In genomic region chr5:34923256-34923655, GRCh38 we compare ENCODE assay signal across 7 cellular contexts. TPM values are rescaled to one million over a fixed set of nuclear protein-coding genes. Genes with fewer than 3 reads are reported as not detected.
DNase-seq lines count a peak whose midpoint lies in the region; ATAC-seq and TF ChIP-seq lines count a peak whose summit lies in the region.
"Not testable (repeated sequence)": the region's sequence is repeated elsewhere in the genome, so short reads cannot be mapped to it uniquely, and the experiment has no call there.

No MANE protein-coding gene starts in this region.

- CTCF ChIA-PET in activated CD8-positive, alpha-beta T cell treated with anti-CD3 and anti-CD28 coated beads for 36 hours (lab: Charles Lee) = interaction anchor here (0.8 to 1.6 kb wide), 2 partner anchors 8 to 24 kb away, joined by 5 to 9 read pairs; partner anchors contain the start of genes BRIX1 and RAD1

- H3K9me3 Mint-ChIP-seq in activated CD8-positive, alpha-beta T cell treated with anti-CD3 and anti-CD28 coated beads for 36 hours; activated naive CD4-positive, alpha-beta T cell treated with anti-CD3 and anti-CD28 coated beads, Interleukin-2, amount 50 U/mL, for 24 hours; chondrocyte (ENCODE audit: low read depth); mesothelial cell of epicardium; stimulated activated memory B cell treated with anti-CD40 and anti-IgM and Interleukin-4, amounts not matched to agents 10 μg/mL and 1 μg/mL and 100 μg/mL, for 72 hours: not testable (repeated sequence)

- not testable (repeated sequence) for DNase-seq in RWPE2 (ENCODE audit: low spot score); activated CD8-positive, alpha-beta T cell treated with anti-CD3 and anti-CD28 coated beads for 36 hours; chondrocyte (ENCODE audit: low spot score); mesothelial cell of epicardium (ENCODE audit: low spot score in 2 of 2, unreplicated experiment in 2 of 2)

- peak overlapping the region; percentile 76 for H3K27ac Mint-ChIP-seq in activated CD8-positive, alpha-beta T cell treated with anti-CD3 and anti-CD28 coated beads for 36 hours
- H3K27ac Mint-ChIP-seq in activated naive CD4-positive, alpha-beta T cell treated with anti-CD3 and anti-CD28 coated beads, Interleukin-2, amount 50 U/mL, for 24 hours = peak overlapping the region; percentile 90
- H3K27ac Mint-ChIP-seq in chondrocyte (ENCODE audit: unreplicated experiment) (peak overlapping the region; percentile 65), mesothelial cell of epicardium (peak overlapping the region; percentile 84)
- peak overlapping the region; percentile 70 for H3K27ac Mint-ChIP-seq in stimulated activated memory B cell treated with anti-CD40 and anti-IgM and Interleukin-4, amounts not matched to agents 10 μg/mL and 1 μg/mL and 100 μg/mL, for 72 hours

- not testable (repeated sequence) for H3K4me3 ChIP-seq in HUES6 (ENCODE audit: low read depth, low read length); RWPE2 (ENCODE audit: severe bottlenecking)

- peaks cover 58% of the 10 kb centered on the region for H3K36me3 Mint-ChIP-seq in activated CD8-positive, alpha-beta T cell treated with anti-CD3 and anti-CD28 coated beads for 36 hours (ENCODE audit: low read depth)
- peaks cover 19% of the 10 kb centered on the region for H3K36me3 Mint-ChIP-seq in activated naive CD4-positive, alpha-beta T cell treated with anti-CD3 and anti-CD28 coated beads, Interleukin-2, amount 50 U/mL, for 24 hours
- peaks cover 16% of the 10 kb centered on the region for H3K36me3 Mint-ChIP-seq in chondrocyte (ENCODE audit: low read depth)
- peaks cover 30% of the 10 kb centered on the region for H3K36me3 Mint-ChIP-seq in mesothelial cell of epicardium
- H3K36me3 Mint-ChIP-seq in stimulated activated memory B cell treated with anti-CD40 and anti-IgM and Interleukin-4, amounts not matched to agents 10 μg/mL and 1 μg/mL and 100 μg/mL, for 72 hours = peaks cover 37% of the 10 kb centered on the region

- ATAC-seq in RWPE2 (ENCODE audit: low read depth); stimulated activated memory B cell treated with anti-CD40 and anti-IgM and Interleukin-4, amounts not matched to agents 10 μg/mL and 1 μg/mL and 100 μg/mL, for 72 hours: not testable (repeated sequence)
- ATAC-seq in activated CD8-positive, alpha-beta T cell treated with anti-CD3 and anti-CD28 coated beads for 36 hours = peak; percentile 5

- intact Hi-C loops in activated CD8-positive, alpha-beta T cell treated with anti-CD3 and anti-CD28 coated beads for 36 hours (cut with micrococcal nuclease) = not testable (repeated sequence)

- peaks cover 45% of the 10 kb centered on the region for H3K4me1 Mint-ChIP-seq in activated CD8-positive, alpha-beta T cell treated with anti-CD3 and anti-CD28 coated beads for 36 hours (ENCODE audit: low read depth)
- H3K4me1 Mint-ChIP-seq in activated naive CD4-positive, alpha-beta T cell treated with anti-CD3 and anti-CD28 coated beads, Interleukin-2, amount 50 U/mL, for 24 hours = peaks cover 28% of the 10 kb centered on the region
- H3K4me1 Mint-ChIP-seq in chondrocyte (ENCODE audit: low read depth) (peaks cover 15% of the 10 kb centered on the region), mesothelial cell of epicardium (peaks cover 12% of the 10 kb centered on the region)
- peaks cover 11% of the 10 kb centered on the region for H3K4me1 Mint-ChIP-seq in stimulated activated memory B cell treated with anti-CD40 and anti-IgM and Interleukin-4, amounts not matched to agents 10 μg/mL and 1 μg/mL and 100 μg/mL, for 72 hours

- H3K4me1 ChIP-seq in HUES6 (ENCODE audit: control insufficient read depth, insufficient read depth, low read length) = not testable (repeated sequence)
- H3K4me1 ChIP-seq in RWPE2 (ENCODE audit: insufficient read depth, poor library complexity, severe bottlenecking) = peaks cover 23% of the 10 kb centered on the region

- POLR2A ChIA-PET in activated CD8-positive, alpha-beta T cell treated with anti-CD3 and anti-CD28 coated beads for 36 hours (lab: Charles Lee) = interaction anchor here (1.6 kb wide), 1 partner anchor 8 kb away, joined by 21 read pairs; the partner anchor contains the start of genes BRIX1 and RAD1

- H3K36me3 ChIP-seq in HUES6 (ENCODE audit: control insufficient read depth, insufficient read depth, low read length) (peaks cover 86% of the 10 kb centered on the region), RWPE2 (ENCODE audit: low read depth) (peaks cover 88% of the 10 kb centered on the region)

- not testable (repeated sequence) for H3K4me3 Mint-ChIP-seq in activated CD8-positive, alpha-beta T cell treated with anti-CD3 and anti-CD28 coated beads for 36 hours; chondrocyte (ENCODE audit: unreplicated experiment); mesothelial cell of epicardium; stimulated activated memory B cell treated with anti-CD40 and anti-IgM and Interleukin-4, amounts not matched to agents 10 μg/mL and 1 μg/mL and 100 μg/mL, for 72 hours
- peak overlapping the region; percentile 71 for H3K4me3 Mint-ChIP-seq in activated naive CD4-positive, alpha-beta T cell treated with anti-CD3 and anti-CD28 coated beads, Interleukin-2, amount 50 U/mL, for 24 hours

- H3K27me3 ChIP-seq in HUES6 (ENCODE audit: control insufficient read depth, insufficient read depth, low read length); RWPE2 (ENCODE audit: insufficient read depth, poor library complexity, severe bottlenecking): not testable (repeated sequence)

- not testable (repeated sequence) for H3K9ac ChIP-seq in HUES6 (ENCODE audit: low read length)

- not testable (repeated sequence) for H3K27me3 Mint-ChIP-seq in activated CD8-positive, alpha-beta T cell treated with anti-CD3 and anti-CD28 coated beads for 36 hours; activated naive CD4-positive, alpha-beta T cell treated with anti-CD3 and anti-CD28 coated beads, Interleukin-2, amount 50 U/mL, for 24 hours; chondrocyte (ENCODE audit: low read depth); mesothelial cell of epicardium (ENCODE audit: low read depth); stimulated activated memory B cell treated with anti-CD40 and anti-IgM and Interleukin-4, amounts not matched to agents 10 μg/mL and 1 μg/mL and 100 μg/mL, for 72 hours

- not testable (repeated sequence) for H3K9me3 ChIP-seq in HUES6 (ENCODE audit: control insufficient read depth, insufficient read depth, low read depth, low read length); RWPE2 (ENCODE audit: severe bottlenecking)

- H3K27ac ChIP-seq in HUES6 (ENCODE audit: low read depth, low read length) (0 out of 2 replicates have a peak overlapping the region, but pooled peaks have one; percentile 62), RWPE2 (ENCODE audit: poor library complexity, severe bottlenecking) (peak overlapping the region; percentile 41)

- not testable (repeated sequence) for TF ChIP-seq CTCF in RWPE2 (IDR thresholded peaks at IDR 0.05; ENCODE audit: poor library complexity, severe bottlenecking); activated CD8-positive, alpha-beta T cell treated with anti-CD3 and anti-CD28 coated beads for 36 hours (IDR thresholded peaks at IDR 0.05); chondrocyte (IDR thresholded peaks at IDR 0.05); mesothelial cell of epicardium (IDR thresholded peaks at IDR 0.05; ENCODE audit: unreplicated experiment)

RNA-seq across cellular contexts. Expression of gene DNAJC21, which starts 6.1 kb away (rescaled TPM):
- total RNA-seq in activated CD8-positive, alpha-beta T cell treated with anti-CD3 and anti-CD28 coated beads for 36 hours = 10 to 100 TPM; 48.3 to 51.8 TPM
- 37.3 to 45.4 TPM (median 39.3 TPM) in 3 replicates for total RNA-seq in chondrocyte
- 43.5 to 46.4 TPM (median 45.3 TPM) in 3 replicates for total RNA-seq in mesothelial cell of epicardium

RNA-seq across cellular contexts. Expression of gene BRIX1, which starts 7.7 kb away (rescaled TPM):
- 10 to 100 TPM; 77.3 to 78.8 TPM for total RNA-seq in activated CD8-positive, alpha-beta T cell treated with anti-CD3 and anti-CD28 coated beads for 36 hours
- 14.7 to 24.1 TPM (median 15.7 TPM) in 3 replicates for total RNA-seq in chondrocyte
- 29.5 to 33.2 TPM (median 31.7 TPM) in 3 replicates for total RNA-seq in mesothelial cell of epicardium

RNA-seq across cellular contexts. Expression of gene RAD1, which starts 8.0 kb away (rescaled TPM):
- 10 to 100 TPM; 37.9 to 39.2 TPM for total RNA-seq in activated CD8-positive, alpha-beta T cell treated with anti-CD3 and anti-CD28 coated beads for 36 hours
- total RNA-seq in chondrocyte = 20.3 to 24.7 TPM (median 20.5 TPM) in 3 replicates
- total RNA-seq in mesothelial cell of epicardium = 22.9 to 24.4 TPM (median 23.9 TPM) in 3 replicates
